Comparison of ENCODE assay signal across 33 cellular contexts in genomic region chr6:11268978-11269377, GRCh38.
"Had no signal": no experiment of that assay in that cellular context is flagged by ENCODE, and none has a peak within 500 bp of the region (broad histone marks: within the 10 kb centered on the region; RNA-seq: fewer than 3 reads in every experiment).

No MANE protein-coding gene starts in this region.

- FAIRE-seq: astrocyte, TTC549 had no signal

- H3K4me3 Mint-ChIP-seq: activated CD4-positive, alpha-beta T cell treated with anti-CD3 and anti-CD28 coated beads for 36 hours; activated CD4-positive, alpha-beta T cell treated with anti-CD3 and anti-CD28 coated beads, Interleukin-2, amount 10 ng/mL, durations not matched to agents 7 days and 5 days; activated CD8-positive, alpha-beta T cell treated with anti-CD3 and anti-CD28 coated beads, Interleukin-2, amount 10 ng/mL, durations not matched to agents 7 days and 5 days; activated naive CD4-positive, alpha-beta T cell treated with anti-CD3 and anti-CD28 coated beads, Interleukin-2, amount 50 U/mL, for 24 hours; activated naive CD8-positive, alpha-beta T cell treated with anti-CD3 and anti-CD28 coated beads, Interleukin-2, amount 10 ng/mL, durations not matched to agents 7 days and 5 days; activated T-cell treated with anti-CD3 and anti-CD28 coated beads, Interleukin-2, amount 50 U/mL, for 24 hours; central memory CD8-positive, alpha-beta T cell; T-helper 1 cell treated with Interleukin-12 subunit alpha and Interleukin-12 subunit beta and Interleukin-4 antibody, amounts not matched to agents 30 μg/mL and 1 μg/mL, for 36 hours; T-helper 2 cell treated with Interferon-gamma antibody and Interleukin-4, amounts not matched to agents 5 μg/mL and 100 μg/mL, for 36 hours; WTC11 had no signal

- H3K4me1 Mint-ChIP-seq: activated CD4-positive, alpha-beta T cell treated with anti-CD3 and anti-CD28 coated beads for 36 hours had no signal

- H3K9me3 ChIP-seq: body of pancreas, MG63, SJCRH30 had no signal

- H3K9me3 Mint-ChIP-seq: activated naive CD4-positive, alpha-beta T cell treated with anti-CD3 and anti-CD28 coated beads, Interleukin-2, amount 50 U/mL, for 24 hours; activated naive CD8-positive, alpha-beta T cell treated with anti-CD3 and anti-CD28 coated beads, Interleukin-2, amount 10 ng/mL, durations not matched to agents 7 days and 5 days; activated T-cell treated with anti-CD3 and anti-CD28 coated beads, Interleukin-2, amount 50 U/mL, for 24 hours; activated T-helper 2 cell treated with anti-CD3 and anti-CD28 coated beads, Interferon-gamma antibody, Interleukin-2, Interleukin-4, amounts not matched to agents 10 μg/mL and 5 μg/mL and 100 μg/mL, durations not matched to agents 14 hours and 24 hours and 36 hours; central memory CD8-positive, alpha-beta T cell; T-helper 1 cell treated with Interleukin-12 subunit alpha and Interleukin-12 subunit beta and Interleukin-4 antibody, amounts not matched to agents 30 μg/mL and 1 μg/mL, for 36 hours; T-helper 2 cell treated with Interferon-gamma antibody and Interleukin-4, amounts not matched to agents 5 μg/mL and 100 μg/mL, for 36 hours had no signal

- ATAC-seq: activated CD4-positive, alpha-beta T cell treated with anti-CD3 and anti-CD28 coated beads for 36 hours; activated CD4-positive, CD25-positive, alpha-beta regulatory T cell treated with anti-CD3 and anti-CD28 coated beads, Interleukin-2, amount 50 U/mL, for 24 hours; activated CD8-positive, alpha-beta T cell treated with anti-CD3 and anti-CD28 coated beads, Interleukin-2, amount 10 ng/mL, durations not matched to agents 7 days and 5 days; Panc1; WTC11 had no signal

- H3K36me3 Mint-ChIP-seq: WTC11 had no signal

- H3K27ac ChIP-seq: SJCRH30, SK-N-MC had no signal

- H3K4me3 ChIP-seq: body of pancreas, MG63, SJCRH30, SK-N-MC had no signal

- H3K27ac Mint-ChIP-seq: activated CD4-positive, alpha-beta T cell treated with anti-CD3 and anti-CD28 coated beads for 36 hours; activated CD4-positive, alpha-beta T cell treated with anti-CD3 and anti-CD28 coated beads, Interleukin-2, amount 10 ng/mL, durations not matched to agents 7 days and 5 days; activated CD8-positive, alpha-beta T cell treated with anti-CD3 and anti-CD28 coated beads, Interleukin-2, amount 10 ng/mL, durations not matched to agents 7 days and 5 days; activated naive CD4-positive, alpha-beta T cell treated with anti-CD3 and anti-CD28 coated beads, Interleukin-2, amount 50 U/mL, for 24 hours; activated naive CD8-positive, alpha-beta T cell treated with anti-CD3 and anti-CD28 coated beads, Interleukin-2, amount 10 ng/mL, durations not matched to agents 7 days and 5 days; activated T-cell treated with anti-CD3 and anti-CD28 coated beads, Interleukin-2, amount 50 U/mL, for 24 hours; activated T-helper 2 cell treated with anti-CD3 and anti-CD28 coated beads, Interferon-gamma antibody, Interleukin-2, Interleukin-4, amounts not matched to agents 10 μg/mL and 5 μg/mL and 100 μg/mL, durations not matched to agents 14 hours and 24 hours and 36 hours; T-helper 1 cell treated with Interleukin-12 subunit alpha and Interleukin-12 subunit beta and Interleukin-4 antibody, amounts not matched to agents 30 μg/mL and 1 μg/mL, for 36 hours; T-helper 2 cell treated with Interferon-gamma antibody and Interleukin-4, amounts not matched to agents 5 μg/mL and 100 μg/mL, for 36 hours; WTC11 had no signal

- DNase-seq: activated CD4-positive, alpha-beta T cell treated with anti-CD3 and anti-CD28 coated beads for 36 hours; activated CD4-positive, alpha-beta T cell treated with anti-CD3 and anti-CD28 coated beads, Interleukin-2, amount 10 ng/mL, durations not matched to agents 7 days and 5 days; activated CD4-positive, alpha-beta T cell treated with anti-CD3 and anti-CD28 coated beads, Interleukin-2, amount 50 U/mL, for 48 hours; activated CD8-positive, alpha-beta T cell treated with anti-CD3 and anti-CD28 coated beads, Interleukin-2, amount 10 ng/mL, durations not matched to agents 7 days and 5 days; activated gamma-delta T cell; activated naive CD4-positive, alpha-beta T cell treated with Interleukin-2 at 50 U/mL for 16 hours; activated naive CD8-positive, alpha-beta T cell treated with anti-CD3 and anti-CD28 coated beads, Interleukin-2, amount 10 ng/mL, durations not matched to agents 7 days and 5 days; activated T-cell treated with anti-CD3 and anti-CD28 coated beads, Interleukin-2, amount 50 U/mL, for 24 hours; body of pancreas; Kasumi-1; KG1; MG63; NCI-H1048; NCI-H1105 treated with DMSO at 0.1 percent for 48 hours; NCI-H1436; NCI-H1694; NCI-H1930; NCI-H2081 treated with DMSO at 0.1 percent for 48 hours; NCI-H345; NCI-H524 treated with DMSO at 0.1 percent for 48 hours; SHP77; SJCRH30 had no signal

- H3K27me3 Mint-ChIP-seq: activated CD4-positive, alpha-beta T cell treated with anti-CD3 and anti-CD28 coated beads for 36 hours; activated CD4-positive, alpha-beta T cell treated with anti-CD3 and anti-CD28 coated beads, Interleukin-2, amount 10 ng/mL, durations not matched to agents 7 days and 5 days; activated naive CD4-positive, alpha-beta T cell treated with anti-CD3 and anti-CD28 coated beads, Interleukin-2, amount 50 U/mL, for 24 hours; activated naive CD8-positive, alpha-beta T cell treated with anti-CD3 and anti-CD28 coated beads, Interleukin-2, amount 10 ng/mL, durations not matched to agents 7 days and 5 days; activated T-cell treated with anti-CD3 and anti-CD28 coated beads, Interleukin-2, amount 50 U/mL, for 24 hours; central memory CD8-positive, alpha-beta T cell had no signal

- H3K36me3 ChIP-seq: MG63, SJCRH30 had no signal

- H3K27me3 ChIP-seq: body of pancreas, MG63, SJCRH30 had no signal
